Comparison of ENCODE assay signal across 1 cellular context in the genomic region with DNA sequence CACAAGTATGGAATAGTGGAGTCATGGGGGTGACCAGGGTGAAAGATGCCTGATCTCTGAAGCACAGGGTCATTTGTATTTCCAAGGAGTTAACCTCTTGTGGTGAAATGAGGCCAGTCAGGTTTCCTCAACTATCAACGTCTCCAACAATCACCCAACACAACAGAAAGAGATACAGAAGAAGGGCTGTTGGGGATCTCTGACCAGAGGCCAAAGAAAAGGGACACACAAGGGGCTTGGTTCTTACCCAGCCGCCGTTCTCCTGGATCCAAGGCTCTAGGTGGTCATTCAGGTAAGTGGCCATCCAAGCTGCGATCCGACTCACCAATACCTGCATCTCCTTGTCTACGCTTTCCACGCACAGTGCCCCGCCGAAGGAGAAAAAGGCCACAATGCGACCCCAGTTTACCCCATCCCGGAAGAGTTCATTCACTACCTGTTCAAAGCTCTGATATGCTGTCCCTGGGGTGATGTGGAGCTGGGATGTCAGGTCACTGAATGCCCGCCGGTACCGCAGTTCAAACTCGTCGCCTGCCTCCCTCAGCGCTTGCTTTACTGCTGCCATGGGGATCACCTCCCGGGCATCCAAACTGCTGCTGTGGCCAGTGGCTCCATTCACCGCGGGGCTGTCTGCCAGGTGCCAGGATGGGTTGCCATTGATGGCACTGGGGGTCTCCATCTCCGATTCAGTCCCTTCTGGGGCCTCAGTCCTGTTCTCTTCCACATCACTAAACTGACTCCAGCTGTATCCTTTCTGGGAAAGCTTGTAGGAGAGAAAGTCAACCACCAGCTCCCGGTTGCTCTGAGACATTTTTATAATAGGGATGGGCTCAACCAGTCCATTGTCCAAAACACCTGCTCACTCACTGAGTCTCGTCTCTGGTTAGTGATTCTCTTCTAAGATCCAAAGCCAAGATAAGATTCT.
TF ChIP-seq lines count a peak whose summit lies in the region.

No MANE protein-coding gene starts in this region.

TF ChIP-seq in HepG2, 621 proteins besides CTCF, POLR2A, EP300 and RAD21 (continued from another document and continues in another):
- TF ChIP-seq ZNF530 (CRISPR knock-in tag; IDR thresholded peaks at IDR 0.05; ENCODE audit: low read depth) (0 out of 2 replicates have a peak, but pooled peaks have one; percentile 9), ZNF569 (CRISPR knock-in tag; IDR thresholded peaks at IDR 0.05; ENCODE audit: borderline replicate concordance) (0 out of 2 replicates have a peak, but pooled peaks have one; percentile 79), ETV5 (CRISPR knock-in tag; IDR thresholded peaks at IDR 0.05; ENCODE audit: borderline replicate concordance) (peak; percentile 10; the same call in 1 of the 2 replicates), ZSCAN25 (CRISPR knock-in tag; IDR thresholded peaks at IDR 0.05) (no peak), ATF7 (IDR thresholded peaks at IDR 0.05) (no peak), ATF7 (CRISPR knock-in tag; IDR thresholded peaks at IDR 0.05) (no peak), TAF1 (CRISPR knock-in tag; IDR thresholded peaks at IDR 0.05) (peak; percentile 48; the same call in 1 of the 2 replicates), ZNF564 (CRISPR knock-in tag; IDR thresholded peaks at IDR 0.05) (no peak), KDM2A (CRISPR knock-in tag; IDR thresholded peaks at IDR 0.05; ENCODE audit: borderline replicate concordance, low read depth) (peak; percentile 29; the same call in 1 of the 2 replicates), RFX5 (IDR thresholded peaks at IDR 0.05; ENCODE audit: low read depth, low read length) (no peak), MTF1 (CRISPR knock-in tag; IDR thresholded peaks at IDR 0.05) (no peak), DMAP1 (CRISPR knock-in tag; IDR thresholded peaks at IDR 0.05) (no peak), SALL2 (CRISPR knock-in tag; IDR thresholded peaks at IDR 0.05) (peak; percentile 53; the same call in 1 of the 2 replicates), ZFY (CRISPR knock-in tag; IDR thresholded peaks at IDR 0.05) (no peak), ZNF367 (CRISPR knock-in tag; IDR thresholded peaks at IDR 0.05; ENCODE audit: borderline replicate concordance) (no peak), ZNF746 (CRISPR knock-in tag; IDR thresholded peaks at IDR 0.05) (no peak), SMAD1 (CRISPR knock-in tag; IDR thresholded peaks at IDR 0.05; ENCODE audit: borderline replicate concordance, low read depth) (no peak), BRD4 (CRISPR knock-in tag; IDR thresholded peaks at IDR 0.05) (peak; percentile 81), FOXO1 (CRISPR knock-in tag; IDR thresholded peaks at IDR 0.05) (peak; percentile 4; the same call in 1 of the 2 replicates), NFE2L2 (IDR thresholded peaks at IDR 0.05; ENCODE audit: low read length) (no peak), NR2F2 (IDR thresholded peaks at IDR 0.05; ENCODE audit: borderline replicate concordance, low read depth) (no peak), ZNF557 (CRISPR knock-in tag; IDR thresholded peaks at IDR 0.05) (0 out of 2 replicates have a peak, but pooled peaks have one; percentile 55), MTA1 (CRISPR knock-in tag; IDR thresholded peaks at IDR 0.05; ENCODE audit: borderline replicate concordance) (peak; percentile 59; the same call in 1 of the 2 replicates), CREM (IDR thresholded peaks at IDR 0.05) (peak; percentile 39; the same call in 1 of the 2 replicates), CREM (CRISPR knock-in tag; IDR thresholded peaks at IDR 0.05) (no peak)
- TF ChIP-seq, protein P1, sequence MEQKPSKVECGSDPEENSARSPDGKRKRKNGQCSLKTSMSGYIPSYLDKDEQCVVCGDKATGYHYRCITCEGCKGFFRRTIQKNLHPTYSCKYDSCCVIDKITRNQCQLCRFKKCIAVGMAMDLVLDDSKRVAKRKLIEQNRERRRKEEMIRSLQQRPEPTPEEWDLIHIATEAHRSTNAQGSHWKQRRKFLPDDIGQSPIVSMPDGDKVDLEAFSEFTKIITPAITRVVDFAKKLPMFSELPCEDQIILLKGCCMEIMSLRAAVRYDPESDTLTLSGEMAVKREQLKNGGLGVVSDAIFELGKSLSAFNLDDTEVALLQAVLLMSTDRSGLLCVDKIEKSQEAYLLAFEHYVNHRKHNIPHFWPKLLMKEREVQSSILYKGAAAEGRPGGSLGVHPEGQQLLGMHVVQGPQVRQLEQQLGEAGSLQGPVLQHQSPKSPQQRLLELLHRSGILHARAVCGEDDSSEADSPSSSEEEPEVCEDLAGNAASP (CRISPR knock-in tag; IDR thresholded peaks at IDR 0.05; ENCODE audit: borderline replicate concordance): no peak; the same call in 1 of the 2 replicates
- TF ChIP-seq, protein P2, sequence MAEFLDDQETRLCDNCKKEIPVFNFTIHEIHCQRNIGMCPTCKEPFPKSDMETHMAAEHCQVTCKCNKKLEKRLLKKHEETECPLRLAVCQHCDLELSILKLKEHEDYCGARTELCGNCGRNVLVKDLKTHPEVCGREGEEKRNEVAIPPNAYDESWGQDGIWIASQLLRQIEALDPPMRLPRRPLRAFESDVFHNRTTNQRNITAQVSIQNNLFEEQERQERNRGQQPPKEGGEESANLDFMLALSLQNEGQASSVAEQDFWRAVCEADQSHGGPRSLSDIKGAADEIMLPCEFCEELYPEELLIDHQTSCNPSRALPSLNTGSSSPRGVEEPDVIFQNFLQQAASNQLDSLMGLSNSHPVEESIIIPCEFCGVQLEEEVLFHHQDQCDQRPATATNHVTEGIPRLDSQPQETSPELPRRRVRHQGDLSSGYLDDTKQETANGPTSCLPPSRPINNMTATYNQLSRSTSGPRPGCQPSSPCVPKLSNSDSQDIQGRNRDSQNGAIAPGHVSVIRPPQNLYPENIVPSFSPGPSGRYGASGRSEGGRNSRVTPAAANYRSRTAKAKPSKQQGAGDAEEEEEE (CRISPR knock-in tag; IDR thresholded peaks at IDR 0.05; ENCODE audit: borderline replicate concordance): no peak
- TF ChIP-seq, protein P3, sequence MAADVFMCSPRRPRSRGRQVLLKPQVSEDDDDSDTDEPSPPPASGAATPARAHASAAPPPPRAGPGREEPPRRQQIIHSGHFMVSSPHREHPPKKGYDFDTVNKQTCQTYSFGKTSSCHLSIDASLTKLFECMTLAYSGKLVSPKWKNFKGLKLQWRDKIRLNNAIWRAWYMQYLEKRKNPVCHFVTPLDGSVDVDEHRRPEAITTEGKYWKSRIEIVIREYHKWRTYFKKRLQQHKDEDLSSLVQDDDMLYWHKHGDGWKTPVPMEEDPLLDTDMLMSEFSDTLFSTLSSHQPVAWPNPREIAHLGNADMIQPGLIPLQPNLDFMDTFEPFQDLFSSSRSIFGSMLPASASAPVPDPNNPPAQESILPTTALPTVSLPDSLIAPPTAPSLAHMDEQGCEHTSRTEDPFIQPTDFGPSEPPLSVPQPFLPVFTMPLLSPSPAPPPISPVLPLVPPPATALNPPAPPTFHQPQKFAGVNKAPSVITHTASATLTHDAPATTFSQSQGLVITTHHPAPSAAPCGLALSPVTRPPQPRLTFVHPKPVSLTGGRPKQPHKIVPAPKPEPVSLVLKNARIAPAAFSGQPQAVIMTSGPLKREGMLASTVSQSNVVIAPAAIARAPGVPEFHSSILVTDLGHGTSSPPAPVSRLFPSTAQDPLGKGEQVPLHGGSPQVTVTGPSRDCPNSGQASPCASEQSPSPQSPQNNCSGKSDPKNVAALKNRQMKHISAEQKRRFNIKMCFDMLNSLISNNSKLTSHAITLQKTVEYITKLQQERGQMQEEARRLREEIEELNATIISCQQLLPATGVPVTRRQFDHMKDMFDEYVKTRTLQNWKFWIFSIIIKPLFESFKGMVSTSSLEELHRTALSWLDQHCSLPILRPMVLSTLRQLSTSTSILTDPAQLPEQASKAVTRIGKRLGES (CRISPR knock-in tag; IDR thresholded peaks at IDR 0.05; ENCODE audit: borderline replicate concordance): no peak
- TF ChIP-seq, protein P4, sequence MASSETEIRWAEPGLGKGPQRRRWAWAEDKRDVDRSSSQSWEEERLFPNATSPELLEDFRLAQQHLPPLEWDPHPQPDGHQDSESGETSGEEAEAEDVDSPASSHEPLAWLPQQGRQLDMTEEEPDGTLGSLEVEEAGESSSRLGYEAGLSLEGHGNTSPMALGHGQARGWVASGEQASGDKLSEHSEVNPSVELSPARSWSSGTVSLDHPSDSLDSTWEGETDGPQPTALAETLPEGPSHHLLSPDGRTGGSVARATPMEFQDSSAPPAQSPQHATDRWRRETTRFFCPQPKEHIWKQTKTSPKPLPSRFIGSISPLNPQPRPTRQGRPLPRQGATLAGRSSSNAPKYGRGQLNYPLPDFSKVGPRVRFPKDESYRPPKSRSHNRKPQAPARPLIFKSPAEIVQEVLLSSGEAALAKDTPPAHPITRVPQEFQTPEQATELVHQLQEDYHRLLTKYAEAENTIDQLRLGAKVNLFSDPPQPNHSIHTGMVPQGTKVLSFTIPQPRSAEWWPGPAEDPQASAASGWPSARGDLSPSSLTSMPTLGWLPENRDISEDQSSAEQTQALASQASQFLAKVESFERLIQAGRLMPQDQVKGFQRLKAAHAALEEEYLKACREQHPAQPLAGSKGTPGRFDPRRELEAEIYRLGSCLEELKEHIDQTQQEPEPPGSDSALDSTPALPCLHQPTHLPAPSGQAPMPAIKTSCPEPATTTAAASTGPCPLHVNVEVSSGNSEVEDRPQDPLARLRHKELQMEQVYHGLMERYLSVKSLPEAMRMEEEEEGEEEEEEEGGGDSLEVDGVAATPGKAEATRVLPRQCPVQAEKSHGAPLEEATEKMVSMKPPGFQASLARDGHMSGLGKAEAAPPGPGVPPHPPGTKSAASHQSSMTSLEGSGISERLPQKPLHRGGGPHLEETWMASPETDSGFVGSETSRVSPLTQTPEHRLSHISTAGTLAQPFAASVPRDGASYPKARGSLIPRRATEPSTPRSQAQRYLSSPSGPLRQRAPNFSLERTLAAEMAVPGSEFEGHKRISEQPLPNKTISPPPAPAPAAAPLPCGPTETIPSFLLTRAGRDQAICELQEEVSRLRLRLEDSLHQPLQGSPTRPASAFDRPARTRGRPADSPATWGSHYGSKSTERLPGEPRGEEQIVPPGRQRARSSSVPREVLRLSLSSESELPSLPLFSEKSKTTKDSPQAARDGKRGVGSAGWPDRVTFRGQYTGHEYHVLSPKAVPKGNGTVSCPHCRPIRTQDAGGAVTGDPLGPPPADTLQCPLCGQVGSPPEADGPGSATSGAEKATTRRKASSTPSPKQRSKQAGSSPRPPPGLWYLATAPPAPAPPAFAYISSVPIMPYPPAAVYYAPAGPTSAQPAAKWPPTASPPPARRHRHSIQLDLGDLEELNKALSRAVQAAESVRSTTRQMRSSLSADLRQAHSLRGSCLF (CRISPR knock-in tag; IDR thresholded peaks at IDR 0.05; ENCODE audit: borderline replicate concordance): peak; percentile 73; the same call in 1 of the 2 replicates
- TF ChIP-seq, protein P5, sequence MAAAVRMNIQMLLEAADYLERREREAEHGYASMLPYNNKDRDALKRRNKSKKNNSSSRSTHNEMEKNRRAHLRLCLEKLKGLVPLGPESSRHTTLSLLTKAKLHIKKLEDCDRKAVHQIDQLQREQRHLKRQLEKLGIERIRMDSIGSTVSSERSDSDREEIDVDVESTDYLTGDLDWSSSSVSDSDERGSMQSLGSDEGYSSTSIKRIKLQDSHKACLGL (CRISPR knock-in tag; IDR thresholded peaks at IDR 0.05): no peak
- TF ChIP-seq, protein P6, sequence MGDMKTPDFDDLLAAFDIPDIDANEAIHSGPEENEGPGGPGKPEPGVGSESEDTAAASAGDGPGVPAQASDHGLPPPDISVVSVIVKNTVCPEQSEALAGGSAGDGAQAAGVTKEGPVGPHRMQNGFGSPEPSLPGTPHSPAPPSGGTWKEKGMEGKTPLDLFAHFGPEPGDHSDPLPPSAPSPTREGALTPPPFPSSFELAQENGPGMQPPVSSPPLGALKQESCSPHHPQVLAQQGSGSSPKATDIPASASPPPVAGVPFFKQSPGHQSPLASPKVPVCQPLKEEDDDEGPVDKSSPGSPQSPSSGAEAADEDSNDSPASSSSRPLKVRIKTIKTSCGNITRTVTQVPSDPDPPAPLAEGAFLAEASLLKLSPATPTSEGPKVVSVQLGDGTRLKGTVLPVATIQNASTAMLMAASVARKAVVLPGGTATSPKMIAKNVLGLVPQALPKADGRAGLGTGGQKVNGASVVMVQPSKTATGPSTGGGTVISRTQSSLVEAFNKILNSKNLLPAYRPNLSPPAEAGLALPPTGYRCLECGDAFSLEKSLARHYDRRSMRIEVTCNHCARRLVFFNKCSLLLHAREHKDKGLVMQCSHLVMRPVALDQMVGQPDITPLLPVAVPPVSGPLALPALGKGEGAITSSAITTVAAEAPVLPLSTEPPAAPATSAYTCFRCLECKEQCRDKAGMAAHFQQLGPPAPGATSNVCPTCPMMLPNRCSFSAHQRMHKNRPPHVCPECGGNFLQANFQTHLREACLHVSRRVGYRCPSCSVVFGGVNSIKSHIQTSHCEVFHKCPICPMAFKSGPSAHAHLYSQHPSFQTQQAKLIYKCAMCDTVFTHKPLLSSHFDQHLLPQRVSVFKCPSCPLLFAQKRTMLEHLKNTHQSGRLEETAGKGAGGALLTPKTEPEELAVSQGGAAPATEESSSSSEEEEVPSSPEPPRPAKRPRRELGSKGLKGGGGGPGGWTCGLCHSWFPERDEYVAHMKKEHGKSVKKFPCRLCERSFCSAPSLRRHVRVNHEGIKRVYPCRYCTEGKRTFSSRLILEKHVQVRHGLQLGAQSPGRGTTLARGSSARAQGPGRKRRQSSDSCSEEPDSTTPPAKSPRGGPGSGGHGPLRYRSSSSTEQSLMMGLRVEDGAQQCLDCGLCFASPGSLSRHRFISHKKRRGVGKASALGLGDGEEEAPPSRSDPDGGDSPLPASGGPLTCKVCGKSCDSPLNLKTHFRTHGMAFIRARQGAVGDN (CRISPR knock-in tag; IDR thresholded peaks at IDR 0.05): peak; percentile 69
